ENCODE assay signal across 1 cellular context in genomic region chr6:134951494-134952263, GRCh38.
TF ChIP-seq lines count a peak whose summit lies in the region.

No MANE protein-coding gene starts in this region.

TF ChIP-seq in HepG2, 621 proteins besides CTCF, POLR2A, EP300 and RAD21 (continued from another document):
- TF ChIP-seq ZNF850 (CRISPR knock-in tag; conservative IDR thresholded peaks at IDR 0.05) (no peak), ZNF616 (CRISPR knock-in tag; IDR thresholded peaks at IDR 0.05; ENCODE audit: low read depth) (no peak), ISX (CRISPR knock-in tag; conservative IDR thresholded peaks at IDR 0.05) (no peak), DMAP1 (CRISPR knock-in tag; IDR thresholded peaks at IDR 0.05) (peak; percentile 39), U2AF2 (IDR thresholded peaks at IDR 0.05; ENCODE audit: low read depth, low read length) (no peak), TGIF2 (CRISPR knock-in tag; IDR thresholded peaks at IDR 0.05) (no peak), ZNF501 (CRISPR knock-in tag; IDR thresholded peaks at IDR 0.05) (peak; percentile 56; the same call in 1 of the 2 replicates), ZBTB40 (IDR thresholded peaks at IDR 0.05) (no peak), ZBTB40 (CRISPR knock-in tag; IDR thresholded peaks at IDR 0.05) (no peak), BRD4 (CRISPR knock-in tag; IDR thresholded peaks at IDR 0.05) (peak; percentile 47; the same call in 1 of the 2 replicates), IKZF5 (CRISPR knock-in tag; IDR thresholded peaks at IDR 0.05) (no peak), SOX13 (IDR thresholded peaks at IDR 0.05) (no peak), SOX13 (CRISPR knock-in tag; conservative IDR thresholded peaks at IDR 0.05 in 1 of 2, IDR thresholded peaks at IDR 0.05 in 1 of 2) (peak in 1 of 2 experiments; percentile 41; a peak in 1 of 4 replicates), AFF4 (CRISPR knock-in tag; IDR thresholded peaks at IDR 0.05) (no peak), HNF1A (IDR thresholded peaks at IDR 0.05; ENCODE audit: low read depth) (no peak), HNF1A (CRISPR knock-in tag; IDR thresholded peaks at IDR 0.05; ENCODE audit: borderline replicate concordance) (no peak), ZNF225 (CRISPR knock-in tag; IDR thresholded peaks at IDR 0.05) (no peak), SALL1 (CRISPR knock-in tag; IDR thresholded peaks at IDR 0.05) (no peak), PREB (CRISPR knock-in tag; IDR thresholded peaks at IDR 0.05) (no peak), NFIB (CRISPR knock-in tag; IDR thresholded peaks at IDR 0.05; ENCODE audit: borderline replicate concordance) (no peak), CSRNP1 (CRISPR knock-in tag; IDR thresholded peaks at IDR 0.05) (no peak), SOX5 (CRISPR knock-in tag; IDR thresholded peaks at IDR 0.05; ENCODE audit: borderline replicate concordance) (peak; percentile 19; the same call in 1 of the 2 replicates), REL (CRISPR knock-in tag; conservative IDR thresholded peaks at IDR 0.05) (no peak), FOXC1 (CRISPR knock-in tag; IDR thresholded peaks at IDR 0.05; ENCODE audit: borderline replicate concordance) (no peak), ZNF207 (IDR thresholded peaks at IDR 0.05; ENCODE audit: borderline replicate concordance) (no peak), SPEN (CRISPR knock-in tag; IDR thresholded peaks at IDR 0.05; ENCODE audit: low read depth) (no peak), HNF4A (CRISPR knock-in tag; IDR thresholded peaks at IDR 0.05) (peak; percentile 70), ZNF224 (CRISPR knock-in tag; IDR thresholded peaks at IDR 0.05) (0 out of 2 replicates have a peak, but pooled peaks have one; percentile 9), PAXIP1 (CRISPR knock-in tag; conservative IDR thresholded peaks at IDR 0.05) (peak; percentile 50)
